8 cellular contexts compared by ENCODE assay signal in the genomic region with DNA sequence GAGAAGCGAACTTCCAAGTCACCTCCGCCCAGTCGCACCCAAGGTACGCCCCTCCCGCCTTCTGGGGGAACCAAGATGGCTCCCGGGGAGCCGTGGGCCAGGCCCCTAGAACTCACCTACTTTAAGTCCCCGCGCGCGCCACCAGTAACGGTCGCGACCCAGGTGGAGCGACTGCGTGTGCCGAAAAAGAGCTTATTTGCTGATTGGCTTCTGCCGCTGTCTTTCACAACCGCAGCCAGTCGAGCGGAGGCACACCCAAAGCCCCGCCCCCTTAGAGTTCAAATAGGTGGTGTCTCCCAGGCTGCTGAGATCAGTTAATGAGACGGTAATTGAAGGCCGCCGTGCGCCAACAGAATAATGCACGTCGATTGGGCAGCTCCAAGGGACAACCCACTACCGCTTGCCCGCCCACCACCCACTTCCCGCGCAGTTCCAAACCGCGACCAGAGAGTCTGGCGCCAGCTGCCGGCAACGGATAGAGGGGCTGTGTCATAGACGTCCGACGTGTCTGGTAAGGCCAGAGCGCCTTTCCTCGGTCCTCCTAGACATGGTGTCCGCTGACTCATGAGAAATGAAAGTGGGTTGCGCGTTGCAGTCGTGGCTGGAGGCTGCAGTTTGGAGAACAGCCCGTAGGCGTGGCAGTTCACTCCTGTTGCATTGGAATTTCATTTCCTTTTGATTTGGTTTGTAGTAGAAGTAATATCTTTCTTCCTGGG. TPM values are rescaled to one million over a fixed set of nuclear protein-coding genes. Genes with fewer than 3 reads are reported as not detected.
DNase-seq lines count a peak whose midpoint lies in the region; ATAC-seq lines count a peak whose summit lies in the region.

A gene with protein sequence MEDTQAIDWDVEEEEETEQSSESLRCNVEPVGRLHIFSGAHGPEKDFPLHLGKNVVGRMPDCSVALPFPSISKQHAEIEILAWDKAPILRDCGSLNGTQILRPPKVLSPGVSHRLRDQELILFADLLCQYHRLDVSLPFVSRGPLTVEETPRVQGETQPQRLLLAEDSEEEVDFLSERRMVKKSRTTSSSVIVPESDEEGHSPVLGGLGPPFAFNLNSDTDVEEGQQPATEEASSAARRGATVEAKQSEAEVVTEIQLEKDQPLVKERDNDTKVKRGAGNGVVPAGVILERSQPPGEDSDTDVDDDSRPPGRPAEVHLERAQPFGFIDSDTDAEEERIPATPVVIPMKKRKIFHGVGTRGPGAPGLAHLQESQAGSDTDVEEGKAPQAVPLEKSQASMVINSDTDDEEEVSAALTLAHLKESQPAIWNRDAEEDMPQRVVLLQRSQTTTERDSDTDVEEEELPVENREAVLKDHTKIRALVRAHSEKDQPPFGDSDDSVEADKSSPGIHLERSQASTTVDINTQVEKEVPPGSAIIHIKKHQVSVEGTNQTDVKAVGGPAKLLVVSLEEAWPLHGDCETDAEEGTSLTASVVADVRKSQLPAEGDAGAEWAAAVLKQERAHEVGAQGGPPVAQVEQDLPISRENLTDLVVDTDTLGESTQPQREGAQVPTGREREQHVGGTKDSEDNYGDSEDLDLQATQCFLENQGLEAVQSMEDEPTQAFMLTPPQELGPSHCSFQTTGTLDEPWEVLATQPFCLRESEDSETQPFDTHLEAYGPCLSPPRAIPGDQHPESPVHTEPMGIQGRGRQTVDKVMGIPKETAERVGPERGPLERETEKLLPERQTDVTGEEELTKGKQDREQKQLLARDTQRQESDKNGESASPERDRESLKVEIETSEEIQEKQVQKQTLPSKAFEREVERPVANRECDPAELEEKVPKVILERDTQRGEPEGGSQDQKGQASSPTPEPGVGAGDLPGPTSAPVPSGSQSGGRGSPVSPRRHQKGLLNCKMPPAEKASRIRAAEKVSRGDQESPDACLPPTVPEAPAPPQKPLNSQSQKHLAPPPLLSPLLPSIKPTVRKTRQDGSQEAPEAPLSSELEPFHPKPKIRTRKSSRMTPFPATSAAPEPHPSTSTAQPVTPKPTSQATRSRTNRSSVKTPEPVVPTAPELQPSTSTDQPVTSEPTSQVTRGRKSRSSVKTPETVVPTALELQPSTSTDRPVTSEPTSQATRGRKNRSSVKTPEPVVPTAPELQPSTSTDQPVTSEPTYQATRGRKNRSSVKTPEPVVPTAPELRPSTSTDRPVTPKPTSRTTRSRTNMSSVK (N-terminal part only) (minus strand): TSS at position 153 of the 716 bp plus-strand sequence. CDS start 2,106 bp downstream, outside the sequence.

- DNase-seq in AML-193 (lab: John Stamatoyannopoulos, UW) (peak; percentile 100), NCI-H460 (ENCODE audit: extremely low read depth, low read depth) (peak; percentile 99), cerebellar nuclear complex (lab: John Stamatoyannopoulos, UW) (peak; percentile 99), islet precursor cell (peak; percentile 100)
- peak; percentile 96 for DNase-seq in activated CD4-positive, CD25-positive, alpha-beta regulatory T cell treated with anti-CD3 and anti-CD28 coated beads, Interleukin-2, amount 50 U/mL, for 72 hours
- DNase-seq in stimulated activated CD4-positive, alpha-beta T cell treated with anti-CD3 and anti-CD28 coated beads, Interleukin-12 subunit alpha, Interleukin-12 subunit beta, amount 100 ng/mL, for 48 hours (ENCODE audit: low read depth in 2 of 3, low spot score in 1 of 3), result peak; percentile 98 to 100 (median 99)

- ATAC-seq in GM19043 (IDR thresholded peaks at IDR 0.05; ENCODE audit: low read depth, unreplicated experiment) (peak; percentile 64), HG03378 (IDR thresholded peaks at IDR 0.05; ENCODE audit: unreplicated experiment) (peak; percentile 67)

RNA-seq across cellular contexts. Expression of the gene that starts here (rescaled TPM):
- total RNA-seq in NCI-H460 (2014; rRNA removed; shearing (Covaris generic)), result 8.4 and 11.3 TPM in 2 replicates
- 13.1 and 18.7 TPM in 2 replicates for polyA plus RNA-seq in NCI-H460 (2014; cell fraction: nucleus; rRNA removed)

Comparison
In these comparisons a context has a peak if more than half of its experiments do, and no peak if none do; other contexts are left out.
1. Peak in every context shown above with its lines: DNase-seq and ATAC-seq.